In the genomic region with DNA sequence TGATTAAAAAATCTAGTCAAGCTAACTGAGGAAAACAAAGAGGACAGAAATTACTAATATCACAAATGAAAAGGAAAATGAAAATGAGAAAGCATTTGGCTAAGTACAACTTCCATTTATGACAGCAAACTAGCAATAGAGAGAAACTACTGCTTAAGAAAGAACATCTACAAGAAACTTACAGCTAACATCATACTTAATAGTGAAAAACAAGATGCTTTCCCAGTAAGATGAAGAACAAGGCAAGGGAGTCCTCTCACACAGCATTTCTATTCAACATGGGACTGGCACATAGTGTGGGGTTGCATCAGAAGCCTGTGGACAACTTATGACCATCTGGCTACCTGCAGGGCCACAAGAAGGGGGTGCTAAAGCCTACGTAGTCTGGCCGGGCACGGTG, we compare ENCODE assay signal across 1 cellular context.
TF ChIP-seq lines count a peak whose summit lies in the region.

No MANE protein-coding gene starts in this region.

TF ChIP-seq in HepG2, 621 proteins besides CTCF, POLR2A, EP300 and RAD21:
- TF ChIP-seq, protein P1, sequence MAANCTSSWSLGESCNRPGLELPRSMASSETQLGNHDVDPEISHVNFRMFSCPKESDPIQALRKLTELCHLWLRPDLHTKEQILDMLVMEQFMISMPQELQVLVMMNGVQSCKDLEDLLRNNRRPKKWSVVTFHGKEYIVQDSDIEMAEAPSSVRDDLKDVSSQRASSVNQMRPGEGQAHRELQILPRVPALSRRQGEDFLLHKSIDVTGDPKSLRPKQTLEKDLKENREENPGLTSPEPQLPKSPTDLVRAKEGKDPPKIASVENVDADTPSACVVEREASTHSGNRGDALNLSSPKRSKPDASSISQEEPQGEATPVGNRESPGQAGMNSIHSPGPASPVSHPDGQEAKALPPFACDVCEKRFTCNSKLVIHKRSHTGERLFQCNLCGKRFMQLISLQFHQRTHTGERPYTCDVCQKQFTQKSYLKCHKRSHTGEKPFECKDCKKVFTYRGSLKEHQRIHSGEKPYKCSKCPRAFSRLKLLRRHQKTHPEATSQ (CRISPR knock-in tag; IDR thresholded peaks at IDR 0.05; ENCODE audit: borderline replicate concordance): no peak
- TF ChIP-seq NFIB (CRISPR knock-in tag; IDR thresholded peaks at IDR 0.05; ENCODE audit: borderline replicate concordance) (no peak), ZNF235 (CRISPR knock-in tag; IDR thresholded peaks at IDR 0.05; ENCODE audit: borderline replicate concordance) (no peak)
TF ChIP-seq in HepG2: peak in this region for 0.
